In the genomic region with DNA sequence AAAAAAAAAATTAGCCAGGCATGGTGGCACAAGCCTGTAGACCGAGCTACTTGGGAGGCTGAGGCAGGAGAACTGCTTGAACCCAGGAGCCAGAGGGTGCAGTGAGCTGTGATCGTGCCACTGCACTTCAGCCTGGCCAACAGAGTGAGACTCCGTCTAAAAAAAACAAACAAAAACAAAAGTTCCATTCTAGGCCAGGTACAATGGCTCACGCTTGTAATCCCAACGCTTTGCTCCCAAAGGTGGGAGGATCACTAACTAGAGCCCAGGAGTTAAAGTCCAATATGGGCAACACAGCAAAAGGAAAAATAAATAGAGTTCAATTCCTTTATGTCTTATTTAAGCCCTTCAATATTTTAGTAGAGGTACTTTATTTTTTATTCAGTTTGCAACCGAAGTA, we compare ENCODE assay signal across 9 cellular contexts.
"Had no signal": no experiment of that assay in that cellular context is flagged by ENCODE, and none has a peak within 500 bp of the region (broad histone marks: within the 10 kb centered on the region; RNA-seq: fewer than 3 reads in every experiment).

No MANE protein-coding gene starts in this region.

- H3K9me3 ChIP-seq: HAP-1 had no signal

- H3K27ac Mint-ChIP-seq: HFFc6 had no signal

- DNase-seq: GM23248, GOT3, H7, HFFc6, IMR-90, KG1 had no signal

- H3K4me1 ChIP-seq: HAP-1 had no signal

- H3K9me3 Mint-ChIP-seq: HFFc6 had no signal

- H3K9ac ChIP-seq: GM23248 had no signal

- H3K4me3 Mint-ChIP-seq: HFFc6 had no signal

- ATAC-seq: HCT116, K562 had no signal

- H2AFZ ChIP-seq: GM23248 had no signal

- H3K27ac ChIP-seq: GM23248 had no signal

- H3K4me3 ChIP-seq: GM23248, HAP-1, K562 had no signal
